Comparison of ENCODE assay signal across 1 cellular context in the genomic region with DNA sequence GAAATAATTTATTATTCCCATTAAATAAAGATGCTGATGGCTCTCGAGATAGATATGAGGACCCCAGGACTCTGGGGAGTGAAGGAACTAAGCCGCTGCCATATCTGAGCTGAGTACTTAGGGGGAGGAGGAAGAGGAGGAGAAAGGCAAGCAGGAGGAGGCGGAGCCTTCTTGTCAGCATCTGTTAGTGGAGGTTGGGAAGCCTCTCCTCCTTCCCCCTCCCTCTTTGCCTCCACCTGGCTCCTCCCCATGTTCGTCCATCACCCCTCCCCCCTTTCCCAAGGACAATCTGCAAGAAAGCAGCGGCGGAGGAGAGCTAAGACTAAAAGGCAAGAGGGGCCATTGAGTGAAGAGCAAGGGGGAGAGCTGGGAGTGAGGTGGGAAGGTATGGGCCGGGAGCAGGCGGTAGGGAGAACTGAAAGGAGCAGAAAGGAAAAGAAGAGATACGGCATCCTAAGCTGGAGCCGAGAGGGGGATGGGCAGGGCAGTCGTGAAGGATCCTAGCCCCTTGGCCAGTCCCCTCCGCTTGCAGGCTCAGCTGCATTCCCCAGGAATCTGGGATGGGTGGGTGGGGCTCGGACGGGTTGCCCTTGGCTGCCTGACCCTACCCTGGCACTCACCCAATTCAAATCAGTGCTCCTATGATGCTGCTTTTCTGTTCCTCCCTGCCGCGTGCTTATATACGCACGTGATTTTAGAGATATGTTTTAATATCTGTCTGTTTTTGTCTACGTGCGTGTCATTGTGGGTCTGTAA.
TF ChIP-seq lines count a peak whose summit lies in the region.

A gene (plus strand): TSS at position 287 of the 756 bp plus-strand sequence. CDS start 3,411 bp downstream, outside the sequence.

TF ChIP-seq in IMR-90, 13 proteins besides CTCF, POLR2A, EP300 and RAD21:
- TF ChIP-seq, protein P1, sequence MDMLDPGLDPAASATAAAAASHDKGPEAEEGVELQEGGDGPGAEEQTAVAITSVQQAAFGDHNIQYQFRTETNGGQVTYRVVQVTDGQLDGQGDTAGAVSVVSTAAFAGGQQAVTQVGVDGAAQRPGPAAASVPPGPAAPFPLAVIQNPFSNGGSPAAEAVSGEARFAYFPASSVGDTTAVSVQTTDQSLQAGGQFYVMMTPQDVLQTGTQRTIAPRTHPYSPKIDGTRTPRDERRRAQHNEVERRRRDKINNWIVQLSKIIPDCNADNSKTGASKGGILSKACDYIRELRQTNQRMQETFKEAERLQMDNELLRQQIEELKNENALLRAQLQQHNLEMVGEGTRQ (IDR thresholded peaks at IDR 0.05; ENCODE audit: low read depth, low read length), result peak; percentile 15; the same call in 1 of the 2 replicates
- TF ChIP-seq RFX5 (IDR thresholded peaks at IDR 0.05; ENCODE audit: low read depth, low read length) (no peak), MXI1 (IDR thresholded peaks at IDR 0.05; ENCODE audit: borderline replicate concordance, low read depth, low read length) (peak; percentile 46; the same call in 1 of the 2 replicates), MAZ (IDR thresholded peaks at IDR 0.05; ENCODE audit: borderline replicate concordance, low read depth, low read length) (peak; percentile 89), BHLHE40 (IDR thresholded peaks at IDR 0.05; ENCODE audit: low read depth, low read length) (peak; percentile 42; the same call in 1 of the 2 replicates), CHD1 (IDR thresholded peaks at IDR 0.05; ENCODE audit: low read depth, low read length) (no peak), SMC3 (IDR thresholded peaks at IDR 0.05; ENCODE audit: low read depth, low read length) (no peak)
